ENCODE assay signal across 8 cellular contexts in the genomic region with DNA sequence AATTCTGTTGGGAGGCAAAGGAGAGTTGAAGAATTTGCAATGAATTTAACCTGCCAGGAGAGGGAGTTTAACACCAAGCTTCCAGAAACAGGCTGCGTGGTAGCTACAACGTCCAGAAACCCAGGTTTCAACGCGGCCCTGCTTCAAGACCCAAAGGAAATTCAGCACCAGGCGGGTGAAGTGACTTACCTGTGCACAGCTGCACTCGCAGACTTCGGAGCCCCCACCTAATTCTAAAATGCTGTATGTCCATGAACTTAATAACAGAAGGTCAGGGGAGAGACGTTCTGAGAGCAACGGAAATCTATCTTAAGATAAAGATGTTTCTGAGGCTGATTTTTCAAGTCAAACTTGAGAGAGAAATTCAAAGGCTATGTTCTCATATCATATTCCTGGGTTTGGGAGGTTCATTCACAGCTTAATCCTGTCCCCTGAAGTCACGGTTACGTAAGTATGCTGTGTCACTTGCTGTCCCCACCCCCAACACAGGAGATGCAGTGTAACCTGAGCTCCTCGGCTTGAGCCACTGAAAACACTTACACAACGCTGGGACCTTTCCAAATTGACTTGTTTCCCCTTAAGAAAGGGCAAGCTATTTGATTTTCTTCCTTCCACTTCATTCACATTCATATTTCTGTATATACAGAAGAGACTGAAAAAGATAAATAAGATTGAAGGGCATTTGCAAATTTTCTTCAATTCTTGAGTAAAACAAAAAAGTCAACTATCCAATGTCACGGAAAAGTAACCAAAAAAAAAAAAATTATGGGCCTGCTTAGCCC. TPM values are rescaled to one million over a fixed set of nuclear protein-coding genes. Genes with fewer than 3 reads are reported as not detected.
A peak's percentile ranks its signal among the peaks of the same experiment; 100 is the strongest.
DNase-seq lines count a peak whose midpoint lies in the region; ATAC-seq, FAIRE-seq and TF ChIP-seq lines count a peak whose summit lies in the region.

No MANE protein-coding gene starts in this region.

- peak overlapping the region; percentile 52 to 62 for H3K9ac ChIP-seq in kidney (ENCODE audit: low read length in 2 of 2)

- H3K27me3 ChIP-seq in WERI-Rb-1 (ENCODE audit: insufficient read depth, low read depth, severe bottlenecking) = no peaks in the 10 kb centered on the region

- H3K9me3 ChIP-seq in WERI-Rb-1 (ENCODE audit: severe bottlenecking) (no peaks in the 10 kb centered on the region), kidney (ENCODE audit: control insufficient read depth in 1 of 2, low read length in 2 of 2) (no peaks in the 10 kb centered on the region)

- H3K36me3 ChIP-seq in WERI-Rb-1 (no peaks in the 10 kb centered on the region), kidney (ENCODE audit: control insufficient read depth in 1 of 2, insufficient read depth in 2 of 2, low read length in 2 of 2) (no peaks in the 10 kb centered on the region)

- H3K4me3 ChIP-seq in AG09309 (ENCODE audit: control insufficient read depth, low read depth, low read length) (no peak overlapping the region), WERI-Rb-1 (ENCODE audit: low read depth, low read length) (peak overlapping the region; percentile 15), kidney (ENCODE audit: low read length in 2 of 2) (peak overlapping the region; percentile 31 to 52)

- peak; percentile 43 for ATAC-seq in GM19351 (IDR thresholded peaks at IDR 0.05; ENCODE audit: unreplicated experiment)
- no peak for ATAC-seq in GM21723 (IDR thresholded peaks at IDR 0.05; ENCODE audit: unreplicated experiment)

- FAIRE-seq in kidney (lab: Jason Lieb, UNC) = no peak

- TF ChIP-seq CTCF in AG09309 (IDR thresholded peaks at IDR 0.05; ENCODE audit: control insufficient read depth, insufficient read depth, low read depth, low read length, missing control alignments) (peak; percentile 69), WERI-Rb-1 (IDR thresholded peaks at IDR 0.05; ENCODE audit: low read depth, low read length) (peak; percentile 60), kidney (IDR thresholded peaks at IDR 0.05; ENCODE audit: borderline replicate concordance, extremely low read depth, insufficient read depth) (peak; percentile 84)

- peak; percentile 88 for DNase-seq in AG09309 (ENCODE audit: low read depth)
- DNase-seq in NCI-H2196 (lab: John Stamatoyannopoulos, UW; ENCODE audit: unreplicated experiment) = peak; percentile 71
- DNase-seq in WERI-Rb-1 = peak; percentile 66
- peak; percentile 90 for DNase-seq in cerebellar cortex (ENCODE audit: low spot score)
- DNase-seq in kidney = no peak
- peak; percentile 31 for DNase-seq in stimulated activated CD4-positive, alpha-beta T cell treated with anti-CD3 and anti-CD28 coated beads, Interleukin-12 subunit alpha, Interleukin-12 subunit beta, amount 100 ng/mL, for 4 hours

- H3K27ac ChIP-seq in WERI-Rb-1 = peak overlapping the region; percentile 60
- H3K27ac ChIP-seq in kidney (ENCODE audit: low read depth in 2 of 2, low read length in 2 of 2) = peak overlapping the region; percentile 94 to 97

- intact Hi-C loops in kidney (cut with DNase I) = loop anchor here (10.0 kb wide), 1 partner anchor 75 kb away; no protein-coding TSS in a partner anchor

- H3K4me1 ChIP-seq in kidney (ENCODE audit: control insufficient read depth in 1 of 2, insufficient read depth in 1 of 2, low read depth in 1 of 2, low read length in 2 of 2) = peaks cover 11% of the 10 kb centered on the region in 2 donors

RNA-seq across cellular contexts. Expression of gene CLIP1, which starts 22.7 kb away (rescaled TPM):
- 85.3 TPM for total RNA-seq in kidney
- polyA plus RNA-seq in kidney (ENCODE audit: insufficient read depth, low read depth, low replicate concordance) = 14.5 TPM
